1 cellular context compared by ENCODE assay signal in genomic region chr7:79610905-79611304, GRCh38.
TF ChIP-seq lines count a peak whose summit lies in the region.

No MANE protein-coding gene starts in this region.

TF ChIP-seq in SK-N-SH, 30 proteins besides CTCF, POLR2A, EP300 and RAD21 (continued from another document):
- TF ChIP-seq IRF3 (IDR thresholded peaks at IDR 0.05; ENCODE audit: low read depth, low read length) (0 out of 2 replicates have a peak, but pooled peaks have one; percentile 8), YY1 (IDR thresholded peaks at IDR 0.05; ENCODE audit: low read depth) (no peak), SMC3 (IDR thresholded peaks at IDR 0.05; ENCODE audit: low read depth, low read length) (peak; percentile 7; the same call in 1 of the 2 replicates), CHD2 (IDR thresholded peaks at IDR 0.05; ENCODE audit: low read length, partially characterized antibody) (peak; percentile 97), USF1 (IDR thresholded peaks at IDR 0.05; ENCODE audit: borderline replicate concordance, low read depth) (peak; percentile 78), TEAD4 (IDR thresholded peaks at IDR 0.05; ENCODE audit: borderline replicate concordance, insufficient read depth) (peak; percentile 80; the same call in 1 of the 2 replicates), FOXM1 (IDR thresholded peaks at IDR 0.05; ENCODE audit: low read depth) (no peak), MEF2A (IDR thresholded peaks at IDR 0.05; ENCODE audit: borderline replicate concordance, low read depth) (no peak), FOSL2 (IDR thresholded peaks at IDR 0.05; ENCODE audit: borderline replicate concordance, low read depth) (no peak), RFX5 (IDR thresholded peaks at IDR 0.05; ENCODE audit: low read length) (peak; percentile 76; the same call in 1 of the 2 replicates), JUND (IDR thresholded peaks at IDR 0.05) (peak; percentile 48), GABPA (IDR thresholded peaks at IDR 0.05; ENCODE audit: low read depth) (no peak), RXRA (IDR thresholded peaks at IDR 0.05; ENCODE audit: borderline replicate concordance, low read depth) (no peak), TAF1 (IDR thresholded peaks at IDR 0.05; ENCODE audit: borderline replicate concordance, low read depth, low read length) (no peak), ELF1 (IDR thresholded peaks at IDR 0.05) (no peak), NRF1 (IDR thresholded peaks at IDR 0.05; ENCODE audit: low read depth, low read length) (no peak), FOXJ3 (CRISPR knock-in tag; IDR thresholded peaks at IDR 0.05) (peak; percentile 99), MXI1 (IDR thresholded peaks at IDR 0.05; ENCODE audit: low read depth, low read length) (peak; percentile 86; the same call in 1 of the 2 replicates), EZH2phosphoT487 (IDR thresholded peaks at IDR 0.05; ENCODE audit: borderline replicate concordance, low read depth) (no peak), NFIC (IDR thresholded peaks at IDR 0.05; ENCODE audit: borderline replicate concordance) (peak; percentile 39; the same call in 1 of the 2 replicates), POLR2AphosphoS5 (IDR thresholded peaks at IDR 0.05; ENCODE audit: low read depth, low read length) (peak; percentile 77; the same call in 1 of the 2 replicates)
- TF ChIP-seq, protein P1, sequence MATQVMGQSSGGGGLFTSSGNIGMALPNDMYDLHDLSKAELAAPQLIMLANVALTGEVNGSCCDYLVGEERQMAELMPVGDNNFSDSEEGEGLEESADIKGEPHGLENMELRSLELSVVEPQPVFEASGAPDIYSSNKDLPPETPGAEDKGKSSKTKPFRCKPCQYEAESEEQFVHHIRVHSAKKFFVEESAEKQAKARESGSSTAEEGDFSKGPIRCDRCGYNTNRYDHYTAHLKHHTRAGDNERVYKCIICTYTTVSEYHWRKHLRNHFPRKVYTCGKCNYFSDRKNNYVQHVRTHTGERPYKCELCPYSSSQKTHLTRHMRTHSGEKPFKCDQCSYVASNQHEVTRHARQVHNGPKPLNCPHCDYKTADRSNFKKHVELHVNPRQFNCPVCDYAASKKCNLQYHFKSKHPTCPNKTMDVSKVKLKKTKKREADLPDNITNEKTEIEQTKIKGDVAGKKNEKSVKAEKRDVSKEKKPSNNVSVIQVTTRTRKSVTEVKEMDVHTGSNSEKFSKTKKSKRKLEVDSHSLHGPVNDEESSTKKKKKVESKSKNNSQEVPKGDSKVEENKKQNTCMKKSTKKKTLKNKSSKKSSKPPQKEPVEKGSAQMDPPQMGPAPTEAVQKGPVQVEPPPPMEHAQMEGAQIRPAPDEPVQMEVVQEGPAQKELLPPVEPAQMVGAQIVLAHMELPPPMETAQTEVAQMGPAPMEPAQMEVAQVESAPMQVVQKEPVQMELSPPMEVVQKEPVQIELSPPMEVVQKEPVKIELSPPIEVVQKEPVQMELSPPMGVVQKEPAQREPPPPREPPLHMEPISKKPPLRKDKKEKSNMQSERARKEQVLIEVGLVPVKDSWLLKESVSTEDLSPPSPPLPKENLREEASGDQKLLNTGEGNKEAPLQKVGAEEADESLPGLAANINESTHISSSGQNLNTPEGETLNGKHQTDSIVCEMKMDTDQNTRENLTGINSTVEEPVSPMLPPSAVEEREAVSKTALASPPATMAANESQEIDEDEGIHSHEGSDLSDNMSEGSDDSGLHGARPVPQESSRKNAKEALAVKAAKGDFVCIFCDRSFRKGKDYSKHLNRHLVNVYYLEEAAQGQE (IDR thresholded peaks at IDR 0.05; ENCODE audit: low read depth, low read length): no peak
- TF ChIP-seq, protein P2, sequence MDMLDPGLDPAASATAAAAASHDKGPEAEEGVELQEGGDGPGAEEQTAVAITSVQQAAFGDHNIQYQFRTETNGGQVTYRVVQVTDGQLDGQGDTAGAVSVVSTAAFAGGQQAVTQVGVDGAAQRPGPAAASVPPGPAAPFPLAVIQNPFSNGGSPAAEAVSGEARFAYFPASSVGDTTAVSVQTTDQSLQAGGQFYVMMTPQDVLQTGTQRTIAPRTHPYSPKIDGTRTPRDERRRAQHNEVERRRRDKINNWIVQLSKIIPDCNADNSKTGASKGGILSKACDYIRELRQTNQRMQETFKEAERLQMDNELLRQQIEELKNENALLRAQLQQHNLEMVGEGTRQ (IDR thresholded peaks at IDR 0.05; ENCODE audit: borderline replicate concordance, low read depth, low read length): peak; percentile 50; the same call in 1 of the 2 replicates
- TF ChIP-seq, protein P3, sequence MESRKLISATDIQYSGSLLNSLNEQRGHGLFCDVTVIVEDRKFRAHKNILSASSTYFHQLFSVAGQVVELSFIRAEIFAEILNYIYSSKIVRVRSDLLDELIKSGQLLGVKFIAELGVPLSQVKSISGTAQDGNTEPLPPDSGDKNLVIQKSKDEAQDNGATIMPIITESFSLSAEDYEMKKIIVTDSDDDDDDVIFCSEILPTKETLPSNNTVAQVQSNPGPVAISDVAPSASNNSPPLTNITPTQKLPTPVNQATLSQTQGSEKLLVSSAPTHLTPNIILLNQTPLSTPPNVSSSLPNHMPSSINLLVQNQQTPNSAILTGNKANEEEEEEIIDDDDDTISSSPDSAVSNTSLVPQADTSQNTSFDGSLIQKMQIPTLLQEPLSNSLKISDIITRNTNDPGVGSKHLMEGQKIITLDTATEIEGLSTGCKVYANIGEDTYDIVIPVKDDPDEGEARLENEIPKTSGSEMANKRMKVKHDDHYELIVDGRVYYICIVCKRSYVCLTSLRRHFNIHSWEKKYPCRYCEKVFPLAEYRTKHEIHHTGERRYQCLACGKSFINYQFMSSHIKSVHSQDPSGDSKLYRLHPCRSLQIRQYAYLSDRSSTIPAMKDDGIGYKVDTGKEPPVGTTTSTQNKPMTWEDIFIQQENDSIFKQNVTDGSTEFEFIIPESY (IDR thresholded peaks at IDR 0.05; ENCODE audit: borderline replicate concordance, low read depth): peak; percentile 34; the same call in 1 of the 2 replicates
- TF ChIP-seq, protein P4, sequence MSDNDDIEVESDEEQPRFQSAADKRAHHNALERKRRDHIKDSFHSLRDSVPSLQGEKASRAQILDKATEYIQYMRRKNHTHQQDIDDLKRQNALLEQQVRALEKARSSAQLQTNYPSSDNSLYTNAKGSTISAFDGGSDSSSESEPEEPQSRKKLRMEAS (IDR thresholded peaks at IDR 0.05; ENCODE audit: low read depth): no peak
- TF ChIP-seq, protein P5, sequence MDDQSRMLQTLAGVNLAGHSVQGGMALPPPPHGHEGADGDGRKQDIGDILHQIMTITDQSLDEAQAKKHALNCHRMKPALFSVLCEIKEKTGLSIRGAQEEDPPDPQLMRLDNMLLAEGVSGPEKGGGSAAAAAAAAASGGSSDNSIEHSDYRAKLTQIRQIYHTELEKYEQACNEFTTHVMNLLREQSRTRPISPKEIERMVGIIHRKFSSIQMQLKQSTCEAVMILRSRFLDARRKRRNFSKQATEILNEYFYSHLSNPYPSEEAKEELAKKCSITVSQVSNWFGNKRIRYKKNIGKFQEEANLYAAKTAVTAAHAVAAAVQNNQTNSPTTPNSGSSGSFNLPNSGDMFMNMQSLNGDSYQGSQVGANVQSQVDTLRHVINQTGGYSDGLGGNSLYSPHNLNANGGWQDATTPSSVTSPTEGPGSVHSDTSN (IDR thresholded peaks at IDR 0.05): peak; percentile 71
TF ChIP-seq in SK-N-SH: peak in this region for 18.
